Comparison of ENCODE assay signal across 18 cellular contexts in genomic region chr18:54813305-54813704, GRCh38. TPM values are rescaled to one million over a fixed set of nuclear protein-coding genes. Genes with fewer than 3 reads are reported as not detected.
DNase-seq lines count a peak whose midpoint lies in the region; ATAC-seq and TF ChIP-seq lines count a peak whose summit lies in the region.
"Had no signal": no experiment of that assay in that cellular context is flagged by ENCODE, and none has a peak within 500 bp of the region (broad histone marks: within the 10 kb centered on the region; RNA-seq: fewer than 3 reads in every experiment).

No MANE protein-coding gene starts in this region.

- H3K27ac ChIP-seq in DND-41 (ENCODE audit: low read length) (no peak overlapping the region), mesenchymal stem cell (ENCODE audit: low read length, poor library complexity, severe bottlenecking) (no peak overlapping the region), GM23338 (ENCODE audit: low read depth) (no peak overlapping the region)
- H3K27ac ChIP-seq: GM23248 had no signal

- DNase-seq in DND-41 (no peak), mesenchymal stem cell (no peak), dermis blood vessel endothelial cell (no peak), NCI-H524 treated with DMSO at 0.1 percent for 48 hours (lab: John Stamatoyannopoulos, UW) (no peak), GM23338 (ENCODE audit: low spot score) (no peak), erythroblast (lab: John Stamatoyannopoulos, UW) (no peak)
- DNase-seq: C1 segment of cervical spinal cord, Calu3, COR-L47, DMS53, DMS79 treated with DMSO at 0.1 percent for 48 hours, GM23248, H9 had no signal

- H3K4me3 ChIP-seq in DND-41 (ENCODE audit: low read depth in 1 of 2, low read length in 2 of 2) (no peak overlapping the region), Loucy (ENCODE audit: low read length, poor library complexity, severe bottlenecking) (no peak overlapping the region), mesenchymal stem cell (ENCODE audit: insufficient read depth in 1 of 2, low read depth in 1 of 2, low read length in 2 of 2) (no peak overlapping the region), GM23338 (no peak overlapping the region)
- H3K4me3 ChIP-seq: GM23248 had no signal

- H3K9ac ChIP-seq in DND-41 (ENCODE audit: low read depth, low read length) (no peak overlapping the region), Loucy (ENCODE audit: low read depth, low read length, poor library complexity, severe bottlenecking) (no peak overlapping the region), mesenchymal stem cell (ENCODE audit: low read length) (no peak overlapping the region)
- H3K9ac ChIP-seq: GM23248 had no signal

- no peak for TF ChIP-seq POLR2A in erythroblast (IDR thresholded peaks at IDR 0.05; ENCODE audit: low read length)

- H4K91ac ChIP-seq in mesenchymal stem cell (ENCODE audit: low read length), result peak overlapping the region; percentile 90

- H3K27ac Mint-ChIP-seq in GM23338, result no peak overlapping the region
- H3K27ac Mint-ChIP-seq: CD4-positive, alpha-beta memory T cell; H9 had no signal

- no peaks in the 10 kb centered on the region for H3K9me2 ChIP-seq in Loucy (replicated peaks; ENCODE audit: low read depth, low read length)
- no peaks in the 10 kb centered on the region for H3K9me2 ChIP-seq in GM23338 (ENCODE audit: insufficient read depth)

- H3K23ac ChIP-seq in mesenchymal stem cell (ENCODE audit: low read length in 2 of 2), result no peak overlapping the region

- TF ChIP-seq CTCF in DND-41 (IDR thresholded peaks at IDR 0.05; ENCODE audit: borderline replicate concordance, extremely low read depth, low read length, poor library complexity, severe bottlenecking), result no peak
- TF ChIP-seq CTCF in Loucy (conservative IDR thresholded peaks at IDR 0.05; ENCODE audit: low read length), result no peak
- no peak for TF ChIP-seq CTCF in GM23338 (conservative IDR thresholded peaks at IDR 0.05; ENCODE audit: low read depth in 2 of 2)

- H3K9me3 Mint-ChIP-seq in GM23338, result no peaks in the 10 kb centered on the region
- H3K9me3 Mint-ChIP-seq: H9 had no signal

- no peaks in the 10 kb centered on the region for H3K27me3 ChIP-seq in DND-41 (ENCODE audit: insufficient read depth, low read length, poor library complexity)
- no peaks in the 10 kb centered on the region for H3K27me3 ChIP-seq in Loucy (ENCODE audit: insufficient read depth, low read length, poor library complexity, severe bottlenecking)
- H3K27me3 ChIP-seq in mesenchymal stem cell (ENCODE audit: control insufficient read depth in 1 of 2, insufficient read depth in 1 of 2, low read length in 2 of 2), result no peaks in the 10 kb centered on the region
- no peaks in the 10 kb centered on the region for H3K27me3 ChIP-seq in GM23338 (ENCODE audit: insufficient read depth)

- H3F3A ChIP-seq in Loucy (ENCODE audit: low read depth) (no peaks in the 10 kb centered on the region), GM23338 (replicated peaks; ENCODE audit: low read depth) (no peaks in the 10 kb centered on the region)

- H3K36me3 ChIP-seq in DND-41 (ENCODE audit: insufficient read depth, low read length), result no peaks in the 10 kb centered on the region
- H3K36me3 ChIP-seq in Loucy (ENCODE audit: insufficient read depth, low read length), result no peaks in the 10 kb centered on the region
- H3K36me3 ChIP-seq in mesenchymal stem cell (ENCODE audit: control insufficient read depth in 1 of 2, insufficient read depth in 2 of 2, low read depth in 1 of 2, low read length in 2 of 2), result no peaks in the 10 kb centered on the region
- H3K36me3 ChIP-seq in GM23338 (ENCODE audit: insufficient read depth), result no peaks in the 10 kb centered on the region

- H3K9me3 ChIP-seq in DND-41 (ENCODE audit: insufficient read depth, low read length, severe bottlenecking) (no peaks in the 10 kb centered on the region), Loucy (ENCODE audit: insufficient read depth, low read depth, low read length) (no peaks in the 10 kb centered on the region), mesenchymal stem cell (ENCODE audit: control insufficient read depth, low read length) (no peaks in the 10 kb centered on the region)

- no peak overlapping the region for H2BK5ac ChIP-seq in mesenchymal stem cell (ENCODE audit: low read depth, low read length, poor library complexity, severe bottlenecking)

- ATAC-seq in DND-41 (ENCODE audit: insufficient read depth, low read depth) (peak; percentile 47), GM18868 (IDR thresholded peaks at IDR 0.05; ENCODE audit: unreplicated experiment) (peak; percentile 7), GM23338 (no peak)
- ATAC-seq: HCT116 had no signal

- H4K20me1 ChIP-seq in DND-41 (ENCODE audit: insufficient read depth, low read length) (no peaks in the 10 kb centered on the region), Loucy (ENCODE audit: insufficient read depth, low read length, poor library complexity, severe bottlenecking) (no peaks in the 10 kb centered on the region), GM23338 (replicated peaks; ENCODE audit: insufficient read depth) (no peaks in the 10 kb centered on the region)

- peaks cover 10% of the 10 kb centered on the region for H3K4me1 Mint-ChIP-seq in GM23338
- H3K4me1 Mint-ChIP-seq: H9 had no signal

- H3K79me2 ChIP-seq in DND-41 (ENCODE audit: insufficient read depth, low read length), result no peaks in the 10 kb centered on the region
- no peaks in the 10 kb centered on the region for H3K79me2 ChIP-seq in Loucy (ENCODE audit: insufficient read depth, low read length)
- no peaks in the 10 kb centered on the region for H3K79me2 ChIP-seq in GM23338 (replicated peaks; ENCODE audit: insufficient read depth)

- H2BK12ac ChIP-seq in mesenchymal stem cell (ENCODE audit: low read length in 2 of 2), result peak overlapping the region; percentile 59 to 95

- 100% methylated on average over 1 of the region's 1 CpG for WGBS in mesenchymal stem cell

- no peak overlapping the region for H3K14ac ChIP-seq in mesenchymal stem cell (ENCODE audit: low read length in 2 of 2)

- H3K4ac ChIP-seq in mesenchymal stem cell (ENCODE audit: low read depth in 1 of 2, low read length in 2 of 2), result no peak overlapping the region

- H3K27me3 Mint-ChIP-seq in GM23338 (ENCODE audit: insufficient read depth, low read depth, poor library complexity), result no peaks in the 10 kb centered on the region

- no peak overlapping the region for H3K4me3 Mint-ChIP-seq in GM23338
- H3K4me3 Mint-ChIP-seq: H9 had no signal

- H2AFZ ChIP-seq in DND-41 (ENCODE audit: low read depth, low read length) (no peak overlapping the region), Loucy (ENCODE audit: low read length) (no peak overlapping the region; the same call in 1 of the 2 replicates), mesenchymal stem cell (ENCODE audit: low read depth, low read length) (no peak overlapping the region), GM23338 (no peak overlapping the region)
- H2AFZ ChIP-seq: GM23248 had no signal

- H3K4me2 ChIP-seq in DND-41 (ENCODE audit: insufficient read depth, low read length) (no peak overlapping the region), Loucy (ENCODE audit: low read depth, low read length, poor library complexity, severe bottlenecking) (peak overlapping the region; percentile 35), mesenchymal stem cell (ENCODE audit: low read length, poor library complexity, severe bottlenecking) (no peak overlapping the region), GM23338 (no peak overlapping the region)

- peak overlapping the region; percentile 75 to 91 for H3K18ac ChIP-seq in mesenchymal stem cell (ENCODE audit: low read depth in 1 of 2, low read length in 2 of 2)

- peak overlapping the region; percentile 88 for H4K8ac ChIP-seq in mesenchymal stem cell (ENCODE audit: low read length)

- H2BK120ac ChIP-seq in mesenchymal stem cell (ENCODE audit: low read depth, low read length), result no peak overlapping the region

- peaks cover 23% of the 10 kb centered on the region for H3K4me1 ChIP-seq in DND-41 (ENCODE audit: insufficient read depth, low read length)
- peaks cover 32% of the 10 kb centered on the region for H3K4me1 ChIP-seq in Loucy (ENCODE audit: insufficient read depth, low read length, poor library complexity, severe bottlenecking)
- H3K4me1 ChIP-seq in mesenchymal stem cell (ENCODE audit: control insufficient read depth, insufficient read depth, low read depth, low read length), result no peaks in the 10 kb centered on the region
- peaks cover 2% of the 10 kb centered on the region; the same call in 1 of the 2 replicates for H3K4me1 ChIP-seq in GM23338 (ENCODE audit: insufficient read depth)

- H2AK5ac ChIP-seq in mesenchymal stem cell (ENCODE audit: low read length, severe bottlenecking), result no peak overlapping the region

- H2BK15ac ChIP-seq in mesenchymal stem cell (ENCODE audit: low read depth, poor library complexity, severe bottlenecking), result peak overlapping the region; percentile 90

- H3K36me3 Mint-ChIP-seq in GM23338 (ENCODE audit: low read depth), result no peaks in the 10 kb centered on the region
- H3K36me3 Mint-ChIP-seq: CD4-positive, alpha-beta memory T cell had no signal

- H3K79me1 ChIP-seq in mesenchymal stem cell (replicated peaks; ENCODE audit: low read length, poor library complexity, severe bottlenecking), result no peaks in the 10 kb centered on the region

TF ChIP-seq in GM23338, 12 proteins besides CTCF, POLR2A, EP300 and RAD21:
- TF ChIP-seq EZH2phosphoT487 (IDR thresholded peaks at IDR 0.05; ENCODE audit: unreplicated experiment), result no peak

RNA-seq across cellular contexts. Expression of gene RAB27B, which starts 15.0 kb away (rescaled TPM):
- 122 TPM for polyA plus RNA-seq in mesenchymal stem cell (2013, experiment 1 of 2)
- polyA plus RNA-seq in mesenchymal stem cell (2013, experiment 2 of 2), result 127 TPM
- under 0.01 and 0.05 TPM in 2 replicates for total RNA-seq in dermis blood vessel endothelial cell
- 0.31 and 0.56 TPM in 2 replicates for total RNA-seq in GM23338 (2014; rRNA removed; shearing (Covaris generic))
- 0.13 and 0.47 TPM in 2 replicates for polyA plus RNA-seq in GM23338 (2016; fragmentation: Nextera tagmentation; extraction: Ambion mirVana)
- total RNA-seq: A673 had no signal
